Comparison of ENCODE assay signal across 7 cellular contexts in the genomic region with DNA sequence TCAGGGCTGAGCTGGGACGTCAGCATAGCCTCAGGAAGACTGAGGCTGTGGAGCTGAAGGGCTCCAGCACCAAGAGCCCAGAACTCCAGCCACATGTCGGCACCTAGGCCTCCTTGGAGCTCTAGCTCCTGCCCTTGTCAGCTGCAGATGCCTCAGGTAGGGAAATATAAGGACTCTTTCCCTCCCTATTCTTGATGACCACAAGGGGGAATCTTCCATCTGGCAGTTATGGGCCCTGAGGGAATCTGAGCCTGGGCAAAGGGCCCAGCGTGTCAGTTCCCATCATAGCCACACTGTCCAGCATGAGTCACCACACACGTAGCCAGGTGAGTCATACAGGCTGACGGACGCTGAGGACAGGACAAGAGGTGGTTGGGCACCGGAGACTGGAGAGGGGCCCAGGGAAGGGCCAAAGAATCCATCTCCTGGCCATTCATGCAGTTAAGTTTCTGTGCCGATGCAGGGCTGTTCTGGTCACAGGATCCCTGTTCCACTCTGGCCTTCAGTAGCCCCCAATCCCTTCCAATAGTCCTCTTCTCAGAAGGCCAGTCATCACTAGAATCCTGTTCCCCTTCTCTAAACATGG. TPM values are rescaled to one million over a fixed set of nuclear protein-coding genes. Genes with fewer than 3 reads are reported as not detected.
DNase-seq lines count a peak whose midpoint lies in the region; ATAC-seq and TF ChIP-seq lines count a peak whose summit lies in the region.

No MANE protein-coding gene starts in this region.

- peak; percentile 49 to 63 for ATAC-seq in lower lobe of right lung

- peaks cover 11% of the 10 kb centered on the region for H3K36me3 ChIP-seq in lower lobe of right lung

- H3K4me1 ChIP-seq in lower lobe of right lung: peaks cover 25% of the 10 kb centered on the region

- DNase-seq in GM03348 (ENCODE audit: low spot score): peak; percentile 94
- peak; percentile 68 for DNase-seq in NCI-H446 treated with DMSO at 0.1 percent for 48 hours (lab: John Stamatoyannopoulos, UW)
- DNase-seq in cerebellum (ENCODE audit: low spot score): peak; percentile 88
- DNase-seq in lower lobe of right lung: peak; percentile 61
- no peak for DNase-seq in GF-D8 (lab: John Stamatoyannopoulos, UW)
- DNase-seq in GDM1 (lab: John Stamatoyannopoulos, UW): no peak
- no peak for DNase-seq in effector CD8-positive, alpha-beta T cell (lab: John Stamatoyannopoulos, UW)

- H3K9me3 ChIP-seq in lower lobe of right lung: no peaks in the 10 kb centered on the region

- intact Hi-C loops in lower lobe of right lung (cut with DNase I): no loop called here

- no peaks in the 10 kb centered on the region for H3K27me3 ChIP-seq in lower lobe of right lung (ENCODE audit: low read depth)

- peak overlapping the region; percentile 99 for H3K27ac ChIP-seq in lower lobe of right lung

- H3K4me3 ChIP-seq in lower lobe of right lung: no peak overlapping the region

- no peak for TF ChIP-seq CTCF in lower lobe of right lung (IDR thresholded peaks at IDR 0.05)

RNA-seq across cellular contexts. Expression of gene MPV17, which starts 1.8 kb away (rescaled TPM):
- total RNA-seq in cerebellum: 60.4 TPM
- 79.2 TPM for total RNA-seq in lower lobe of right lung

RNA-seq across cellular contexts. Expression of gene UCN, which starts 12.8 kb away (rescaled TPM):
- total RNA-seq in cerebellum (1.2 TPM), lower lobe of right lung (4.0 TPM)

RNA-seq across cellular contexts. Expression of gene GTF3C2, which starts 35.5 kb away (rescaled TPM):
- total RNA-seq in cerebellum: 40.9 TPM
- 56.4 TPM for total RNA-seq in lower lobe of right lung

RNA-seq across cellular contexts. Expression of gene TRIM54, which starts 38.8 kb away (rescaled TPM):
- 1.2 TPM for total RNA-seq in cerebellum
- not detected for total RNA-seq in lower lobe of right lung

RNA-seq across cellular contexts. Expression of gene DNAJC5G, which starts 45.8 kb away (rescaled TPM):
- total RNA-seq in cerebellum: 1.3 TPM
- total RNA-seq in lower lobe of right lung: not detected

Comparison
In these comparisons a context has a peak if more than half of its experiments do, and no peak if none do; other contexts are left out.
1. DNase-seq: peak in GM03348 (single experiment), NCI-H446 treated with DMSO at 0.1 percent for 48 hours (single experiment), cerebellum (single experiment) and lower lobe of right lung (single experiment); none in GF-D8 (single experiment), GDM1 (single experiment) and effector CD8-positive, alpha-beta T cell (single experiment).